In the genomic region with DNA sequence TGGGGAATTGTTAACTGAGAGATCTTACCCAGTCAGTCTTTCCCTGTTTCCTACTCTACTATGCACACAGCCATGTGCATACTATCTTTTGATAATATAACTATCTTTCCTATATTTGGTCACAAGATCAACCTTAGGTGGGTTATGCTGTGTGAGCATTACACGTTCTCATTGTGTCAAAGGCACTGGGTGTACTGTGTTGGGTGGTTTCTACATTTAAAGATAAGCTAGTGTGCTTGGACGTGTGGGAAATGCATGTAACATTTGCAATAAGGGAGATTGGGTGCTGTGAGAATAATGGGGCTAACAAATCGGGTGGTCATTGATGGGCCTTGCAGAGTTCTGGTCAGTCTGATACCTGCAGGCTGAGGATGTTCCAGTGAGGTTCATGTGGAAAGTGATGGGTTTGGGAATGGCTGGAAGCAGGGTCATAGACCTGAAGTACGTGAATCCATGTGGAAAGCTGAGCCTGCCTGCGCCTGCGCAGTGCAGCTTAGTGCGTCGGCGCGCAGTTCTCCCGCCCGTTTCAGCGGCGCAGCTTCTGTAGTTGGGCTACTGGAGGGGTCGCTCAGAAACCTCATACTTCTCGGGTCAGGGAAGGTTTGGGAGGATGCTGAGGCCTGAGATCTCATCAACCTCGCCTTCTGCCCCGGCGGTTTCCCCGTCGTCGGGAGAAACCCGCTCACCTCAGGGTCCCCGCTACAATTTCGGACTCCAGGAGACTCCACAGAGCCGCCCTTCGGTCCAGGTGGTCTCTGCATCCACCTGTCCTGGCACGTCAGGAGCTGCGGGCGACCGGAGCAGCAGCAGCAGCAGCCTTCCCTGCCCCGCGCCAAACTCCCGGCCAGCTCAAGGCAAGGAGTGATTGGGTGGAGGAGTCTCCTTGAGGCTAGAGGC, we compare ENCODE assay signal across 9 cellular contexts. TPM values are rescaled to one million over a fixed set of nuclear protein-coding genes. Genes with fewer than 3 reads are reported as not detected.
DNase-seq lines count a peak whose midpoint lies in the region; TF ChIP-seq lines count a peak whose summit lies in the region.
"Had no signal": no experiment of that assay in that cellular context is flagged by ENCODE, and none has a peak within 500 bp of the region (broad histone marks: within the 10 kb centered on the region; RNA-seq: fewer than 3 reads in every experiment).

A gene (plus strand): TSS at position 507 of the 897 bp plus-strand sequence. CDS start 104 bp downstream, at position 611.

- no peak for TF ChIP-seq RAD21 in SK-N-SH (IDR thresholded peaks at IDR 0.05; ENCODE audit: low read length)

- no peak within 1 kb of the TSS for H3K4me2 ChIP-seq in SK-N-SH

- no peaks in the 10 kb centered on the region for H3K27me3 Mint-ChIP-seq in Caco-2 (ENCODE audit: insufficient read depth, unreplicated experiment)

- H3K4me3 ChIP-seq in Caco-2 (ENCODE audit: low read depth, low read length) (no peak within 1 kb of the TSS), SK-N-SH (ENCODE audit: low read depth in 2 of 2, low read length in 1 of 2) (no peak within 1 kb of the TSS)

- H3K27ac ChIP-seq in SK-N-SH (ENCODE audit: low read depth in 2 of 2, low read length in 1 of 2), result no peak within 1 kb of the TSS

- no peak within 1 kb of the TSS for H2AFZ ChIP-seq in SK-N-SH (ENCODE audit: low read depth)

- CTCF ChIA-PET in Caco-2 (lab: Charles Lee) (no interaction called here), SK-N-SH (lab: Yijun Ruan, JAX) (no interaction called here)

- intact Hi-C loops in Caco-2 (cut with micrococcal nuclease; ENCODE audit: unreplicated experiment) (loop anchor here (10.0 kb wide), 1 partner anchor 562 kb away; no protein-coding TSS in a partner anchor), posterior vena cava (cut with DNase I) (no loop called here)

- H3K4me3 Mint-ChIP-seq in Caco-2 (ENCODE audit: unreplicated experiment), result peak within 1 kb of the TSS; percentile 49

- peak within 1 kb of the TSS; percentile 80 for H3K27ac Mint-ChIP-seq in Caco-2 (ENCODE audit: unreplicated experiment)

- H3K27me3 ChIP-seq in Caco-2 (replicated peaks; ENCODE audit: control insufficient read depth, insufficient read depth, low read length) (no peaks in the 10 kb centered on the region), SK-N-SH (ENCODE audit: insufficient read depth) (no peaks in the 10 kb centered on the region)

- no peaks in the 10 kb centered on the region for H3K4me1 ChIP-seq in Caco-2
- H3K4me1 ChIP-seq in SK-N-SH (ENCODE audit: control insufficient read depth in 1 of 2, insufficient read depth in 2 of 2, low read depth in 1 of 2, low read length in 1 of 2), result peaks cover 0 to 8% of the 10 kb centered on the region in 2 experiments; a peak in 1 of 4 replicates

- H3F3A ChIP-seq in SK-N-SH (replicated peaks; ENCODE audit: insufficient read depth), result peaks cover 64% of the 10 kb centered on the region

- no peaks in the 10 kb centered on the region for H3K9me3 Mint-ChIP-seq in Caco-2 (ENCODE audit: unreplicated experiment)

- BruUV-seq in Caco-2 (replicated peaks; lab: Mats Ljungman, UMichigan), result no TSS peak

- no peaks in the 10 kb centered on the region for H3K4me1 Mint-ChIP-seq in Caco-2 (ENCODE audit: low read depth, unreplicated experiment)

- H3K9me3 ChIP-seq in Caco-2, result no peaks in the 10 kb centered on the region
- H3K9me3 ChIP-seq in SK-N-SH, result no peaks in the 10 kb centered on the region

- DNase-seq in Caco-2 (peak in 1 of 2 experiments; percentile 35), SK-N-SH (peak; percentile 11), kidney tubule cell (ENCODE audit: low spot score) (peak; percentile 17), posterior vena cava (ENCODE audit: low spot score) (no peak), NCI-H526 (lab: John Stamatoyannopoulos, UW) (no peak), NCI-H2196 (lab: John Stamatoyannopoulos, UW; ENCODE audit: unreplicated experiment) (no peak), activated gamma-delta T cell (lab: John Stamatoyannopoulos, UW) (no peak)

- no peak within 1 kb of the TSS for H3K9ac ChIP-seq in SK-N-SH

- no peak for TF ChIP-seq EP300 in SK-N-SH (IDR thresholded peaks at IDR 0.05; ENCODE audit: borderline replicate concordance in 1 of 2, low read depth in 1 of 2, low read length in 1 of 2)

- no peaks in the 10 kb centered on the region for H3K9me2 ChIP-seq in SK-N-SH

- peak; percentile 48 for TF ChIP-seq POLR2A in GM19099 (IDR thresholded peaks at IDR 0.05; ENCODE audit: extremely low read depth, insufficient read length, low read depth)

- POLR2A ChIA-PET in Caco-2 (lab: Charles Lee), result interaction anchor here (0.5 kb wide), 1 partner anchor 26 kb away, joined by 3 read pairs; no protein-coding TSS in a partner anchor
- POLR2A ChIA-PET in SK-N-SH (lab: Yijun Ruan, JAX), result interaction anchor here (1.7 kb wide), 1 partner anchor 11 kb away, joined by 8 read pairs; a partner anchor contains a TSS

- H3K36me3 ChIP-seq in Caco-2 (ENCODE audit: control insufficient read depth, insufficient read depth, low read length) (no peaks in the 10 kb centered on the region), SK-N-SH (replicated peaks in 1 of 2; ENCODE audit: control insufficient read depth in 1 of 2, insufficient read depth in 2 of 2, low read length in 1 of 2) (peaks cover 40 to 50% of the 10 kb centered on the region in 2 experiments)

- WGBS in SK-N-SH (ENCODE audit: low lambda C conversion rate), result 97% methylated on average over 26 of the region's 34 CpGs

- H3K36me3 Mint-ChIP-seq in Caco-2 (ENCODE audit: insufficient read depth, unreplicated experiment), result peaks cover 74% of the 10 kb centered on the region

- peaks cover 38% of the 10 kb centered on the region for H4K20me1 ChIP-seq in SK-N-SH (ENCODE audit: insufficient read depth)

- H3K79me2 ChIP-seq in SK-N-SH (ENCODE audit: insufficient read depth), result peaks cover 19% of the 10 kb centered on the region; the same call in 1 of the 2 replicates

- TF ChIP-seq CTCF in Caco-2 (IDR thresholded peaks at IDR 0.05; ENCODE audit: insufficient read depth in 1 of 2, low read depth in 1 of 2, low read length in 1 of 2, severe bottlenecking in 1 of 2, unreplicated experiment in 1 of 2) (no peak), SK-N-SH (IDR thresholded peaks at IDR 0.05) (no peak)

TF ChIP-seq in SK-N-SH, 30 proteins besides CTCF, POLR2A, EP300 and RAD21:
- TF ChIP-seq JUND (IDR thresholded peaks at IDR 0.05) (0 out of 2 replicates have a peak, but pooled peaks have one; percentile 2), EZH2phosphoT487 (IDR thresholded peaks at IDR 0.05; ENCODE audit: borderline replicate concordance, low read depth) (no peak)

RNA-seq across cellular contexts. Expression of the gene that starts here (rescaled TPM):
- 0.34 and 0.49 TPM in 2 replicates for total RNA-seq in Caco-2 (2022)
- polyA plus RNA-seq in SK-N-SH (2012; rRNA removed), result not detected in 2 replicates
- polyA plus RNA-seq in SK-N-SH (2012; cell fraction: cytosol; rRNA removed), result 0.01 TPM in 2 replicates
- polyA plus RNA-seq in SK-N-SH (2012; cell fraction: nucleus; rRNA removed), result 0.04 TPM in 2 replicates
- under 1 TPM; 0.37 to 0.76 TPM for total RNA-seq in posterior vena cava
- total RNA-seq: RPMI7951 had no signal

Comparison
In these comparisons a context has a peak if more than half of its experiments do, and no peak if none do; other contexts are left out.
1. Peak in DNase-seq in SK-N-SH; RNA of the gene not detected or under 1 TPM.